ENCODE assay signal across 1 cellular context in the genomic region with DNA sequence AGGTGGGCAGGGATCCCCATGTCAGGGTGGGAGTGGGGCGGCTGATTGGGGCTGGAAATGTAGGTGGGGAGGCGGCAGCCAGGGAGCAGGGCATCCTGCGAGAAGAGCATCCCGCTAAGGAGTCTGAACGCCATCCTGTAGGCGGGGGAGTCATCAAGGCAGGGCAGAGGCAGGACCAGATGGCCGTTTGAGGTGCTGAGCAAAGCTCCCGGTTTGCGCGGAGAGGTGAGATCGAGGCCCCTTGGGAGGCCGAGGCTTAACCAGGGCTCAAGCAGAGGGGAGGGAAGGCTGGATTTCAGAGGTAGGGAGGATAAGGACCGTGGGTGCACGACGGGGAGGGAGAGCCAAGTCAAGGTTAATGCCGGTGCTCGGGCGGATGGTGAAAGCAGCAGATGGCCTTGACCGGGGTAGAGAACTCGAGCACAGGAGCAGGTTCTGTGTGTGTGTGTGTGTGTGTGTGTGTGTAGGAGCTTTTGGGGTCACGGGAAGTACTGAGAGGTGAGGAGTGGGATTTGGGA.
A peak's percentile ranks its signal among the peaks of the same experiment; 100 is the strongest.
TF ChIP-seq lines count a peak whose summit lies in the region.

No MANE protein-coding gene starts in this region.

TF ChIP-seq in GM12878, 131 proteins besides CTCF, POLR2A, EP300 and RAD21 (continued from another document and continues in another):
- TF ChIP-seq SPI1 (IDR thresholded peaks at IDR 0.05; ENCODE audit: borderline replicate concordance, insufficient read depth, low read depth, low read length), result no peak
- no peak for TF ChIP-seq WRNIP1 (IDR thresholded peaks at IDR 0.05; ENCODE audit: borderline replicate concordance, low read depth, low read length)
- TF ChIP-seq TCF12 (IDR thresholded peaks at IDR 0.05; ENCODE audit: low read depth, low read length), result no peak
- no peak for TF ChIP-seq YY1 (IDR thresholded peaks at IDR 0.05; ENCODE audit: low read depth, low read length)
- no peak for TF ChIP-seq CBX5 (IDR thresholded peaks at IDR 0.05; ENCODE audit: low read depth)
- no peak for TF ChIP-seq YBX1 (IDR thresholded peaks at IDR 0.05)
- TF ChIP-seq CREB1 (IDR thresholded peaks at IDR 0.05; ENCODE audit: low read depth), result peak; percentile 7; the same call in 1 of the 2 replicates
- no peak for TF ChIP-seq FOXM1 (IDR thresholded peaks at IDR 0.05; ENCODE audit: low read depth, low read length)
- TF ChIP-seq RELA (IDR thresholded peaks at IDR 0.05; ENCODE audit: borderline replicate concordance, partially characterized antibody), result no peak
- TF ChIP-seq, protein P1, sequence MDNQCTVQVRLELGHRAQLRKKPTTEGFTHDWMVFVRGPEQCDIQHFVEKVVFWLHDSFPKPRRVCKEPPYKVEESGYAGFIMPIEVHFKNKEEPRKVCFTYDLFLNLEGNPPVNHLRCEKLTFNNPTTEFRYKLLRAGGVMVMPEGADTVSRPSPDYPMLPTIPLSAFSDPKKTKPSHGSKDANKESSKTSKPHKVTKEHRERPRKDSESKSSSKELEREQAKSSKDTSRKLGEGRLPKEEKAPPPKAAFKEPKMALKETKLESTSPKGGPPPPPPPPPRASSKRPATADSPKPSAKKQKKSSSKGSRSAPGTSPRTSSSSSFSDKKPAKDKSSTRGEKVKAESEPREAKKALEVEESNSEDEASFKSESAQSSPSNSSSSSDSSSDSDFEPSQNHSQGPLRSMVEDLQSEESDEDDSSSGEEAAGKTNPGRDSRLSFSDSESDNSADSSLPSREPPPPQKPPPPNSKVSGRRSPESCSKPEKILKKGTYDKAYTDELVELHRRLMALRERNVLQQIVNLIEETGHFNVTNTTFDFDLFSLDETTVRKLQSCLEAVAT (IDR thresholded peaks at IDR 0.05), result peak; percentile 90
- TF ChIP-seq, protein P2, sequence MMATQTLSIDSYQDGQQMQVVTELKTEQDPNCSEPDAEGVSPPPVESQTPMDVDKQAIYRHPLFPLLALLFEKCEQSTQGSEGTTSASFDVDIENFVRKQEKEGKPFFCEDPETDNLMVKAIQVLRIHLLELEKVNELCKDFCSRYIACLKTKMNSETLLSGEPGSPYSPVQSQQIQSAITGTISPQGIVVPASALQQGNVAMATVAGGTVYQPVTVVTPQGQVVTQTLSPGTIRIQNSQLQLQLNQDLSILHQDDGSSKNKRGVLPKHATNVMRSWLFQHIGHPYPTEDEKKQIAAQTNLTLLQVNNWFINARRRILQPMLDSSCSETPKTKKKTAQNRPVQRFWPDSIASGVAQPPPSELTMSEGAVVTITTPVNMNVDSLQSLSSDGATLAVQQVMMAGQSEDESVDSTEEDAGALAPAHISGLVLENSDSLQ (IDR thresholded peaks at IDR 0.05), result no peak
- TF ChIP-seq, protein P3, sequence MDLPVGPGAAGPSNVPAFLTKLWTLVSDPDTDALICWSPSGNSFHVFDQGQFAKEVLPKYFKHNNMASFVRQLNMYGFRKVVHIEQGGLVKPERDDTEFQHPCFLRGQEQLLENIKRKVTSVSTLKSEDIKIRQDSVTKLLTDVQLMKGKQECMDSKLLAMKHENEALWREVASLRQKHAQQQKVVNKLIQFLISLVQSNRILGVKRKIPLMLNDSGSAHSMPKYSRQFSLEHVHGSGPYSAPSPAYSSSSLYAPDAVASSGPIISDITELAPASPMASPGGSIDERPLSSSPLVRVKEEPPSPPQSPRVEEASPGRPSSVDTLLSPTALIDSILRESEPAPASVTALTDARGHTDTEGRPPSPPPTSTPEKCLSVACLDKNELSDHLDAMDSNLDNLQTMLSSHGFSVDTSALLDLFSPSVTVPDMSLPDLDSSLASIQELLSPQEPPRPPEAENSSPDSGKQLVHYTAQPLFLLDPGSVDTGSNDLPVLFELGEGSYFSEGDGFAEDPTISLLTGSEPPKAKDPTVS (IDR thresholded peaks at IDR 0.05; ENCODE audit: low read depth, low read length), result no peak
- no peak for TF ChIP-seq MXI1 (IDR thresholded peaks at IDR 0.05; ENCODE audit: low read depth, low read length)
- no peak for TF ChIP-seq STAT3 (IDR thresholded peaks at IDR 0.05; ENCODE audit: low read depth, low read length)
- no peak for TF ChIP-seq TARDBP (IDR thresholded peaks at IDR 0.05; ENCODE audit: borderline replicate concordance)
- TF ChIP-seq, protein P4, sequence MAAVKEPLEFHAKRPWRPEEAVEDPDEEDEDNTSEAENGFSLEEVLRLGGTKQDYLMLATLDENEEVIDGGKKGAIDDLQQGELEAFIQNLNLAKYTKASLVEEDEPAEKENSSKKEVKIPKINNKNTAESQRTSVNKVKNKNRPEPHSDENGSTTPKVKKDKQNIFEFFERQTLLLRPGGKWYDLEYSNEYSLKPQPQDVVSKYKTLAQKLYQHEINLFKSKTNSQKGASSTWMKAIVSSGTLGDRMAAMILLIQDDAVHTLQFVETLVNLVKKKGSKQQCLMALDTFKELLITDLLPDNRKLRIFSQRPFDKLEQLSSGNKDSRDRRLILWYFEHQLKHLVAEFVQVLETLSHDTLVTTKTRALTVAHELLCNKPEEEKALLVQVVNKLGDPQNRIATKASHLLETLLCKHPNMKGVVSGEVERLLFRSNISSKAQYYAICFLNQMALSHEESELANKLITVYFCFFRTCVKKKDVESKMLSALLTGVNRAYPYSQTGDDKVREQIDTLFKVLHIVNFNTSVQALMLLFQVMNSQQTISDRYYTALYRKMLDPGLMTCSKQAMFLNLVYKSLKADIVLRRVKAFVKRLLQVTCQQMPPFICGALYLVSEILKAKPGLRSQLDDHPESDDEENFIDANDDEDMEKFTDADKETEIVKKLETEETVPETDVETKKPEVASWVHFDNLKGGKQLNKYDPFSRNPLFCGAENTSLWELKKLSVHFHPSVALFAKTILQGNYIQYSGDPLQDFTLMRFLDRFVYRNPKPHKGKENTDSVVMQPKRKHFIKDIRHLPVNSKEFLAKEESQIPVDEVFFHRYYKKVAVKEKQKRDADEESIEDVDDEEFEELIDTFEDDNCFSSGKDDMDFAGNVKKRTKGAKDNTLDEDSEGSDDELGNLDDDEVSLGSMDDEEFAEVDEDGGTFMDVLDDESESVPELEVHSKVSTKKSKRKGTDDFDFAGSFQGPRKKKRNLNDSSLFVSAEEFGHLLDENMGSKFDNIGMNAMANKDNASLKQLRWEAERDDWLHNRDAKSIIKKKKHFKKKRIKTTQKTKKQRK (IDR thresholded peaks at IDR 0.05; ENCODE audit: low read depth, low read length), result no peak
- TF ChIP-seq, protein P5, sequence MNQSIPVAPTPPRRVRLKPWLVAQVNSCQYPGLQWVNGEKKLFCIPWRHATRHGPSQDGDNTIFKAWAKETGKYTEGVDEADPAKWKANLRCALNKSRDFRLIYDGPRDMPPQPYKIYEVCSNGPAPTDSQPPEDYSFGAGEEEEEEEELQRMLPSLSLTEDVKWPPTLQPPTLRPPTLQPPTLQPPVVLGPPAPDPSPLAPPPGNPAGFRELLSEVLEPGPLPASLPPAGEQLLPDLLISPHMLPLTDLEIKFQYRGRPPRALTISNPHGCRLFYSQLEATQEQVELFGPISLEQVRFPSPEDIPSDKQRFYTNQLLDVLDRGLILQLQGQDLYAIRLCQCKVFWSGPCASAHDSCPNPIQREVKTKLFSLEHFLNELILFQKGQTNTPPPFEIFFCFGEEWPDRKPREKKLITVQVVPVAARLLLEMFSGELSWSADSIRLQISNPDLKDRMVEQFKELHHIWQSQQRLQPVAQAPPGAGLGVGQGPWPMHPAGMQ (IDR thresholded peaks at IDR 0.05; ENCODE audit: borderline replicate concordance), result no peak
- TF ChIP-seq SREBF1 (IDR thresholded peaks at IDR 0.05; ENCODE audit: low read length), result no peak
- no peak for TF ChIP-seq NFXL1 (IDR thresholded peaks at IDR 0.05; ENCODE audit: borderline replicate concordance)
- no peak for TF ChIP-seq ATF7 (IDR thresholded peaks at IDR 0.05; ENCODE audit: low read depth)
- TF ChIP-seq, protein P6, sequence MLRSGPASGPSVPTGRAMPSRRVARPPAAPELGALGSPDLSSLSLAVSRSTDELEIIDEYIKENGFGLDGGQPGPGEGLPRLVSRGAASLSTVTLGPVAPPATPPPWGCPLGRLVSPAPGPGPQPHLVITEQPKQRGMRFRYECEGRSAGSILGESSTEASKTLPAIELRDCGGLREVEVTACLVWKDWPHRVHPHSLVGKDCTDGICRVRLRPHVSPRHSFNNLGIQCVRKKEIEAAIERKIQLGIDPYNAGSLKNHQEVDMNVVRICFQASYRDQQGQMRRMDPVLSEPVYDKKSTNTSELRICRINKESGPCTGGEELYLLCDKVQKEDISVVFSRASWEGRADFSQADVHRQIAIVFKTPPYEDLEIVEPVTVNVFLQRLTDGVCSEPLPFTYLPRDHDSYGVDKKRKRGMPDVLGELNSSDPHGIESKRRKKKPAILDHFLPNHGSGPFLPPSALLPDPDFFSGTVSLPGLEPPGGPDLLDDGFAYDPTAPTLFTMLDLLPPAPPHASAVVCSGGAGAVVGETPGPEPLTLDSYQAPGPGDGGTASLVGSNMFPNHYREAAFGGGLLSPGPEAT (IDR thresholded peaks at IDR 0.05; ENCODE audit: low read depth), result peak; percentile 63; the same call in 1 of the 2 replicates
- TF ChIP-seq ESRRA (IDR thresholded peaks at IDR 0.05; ENCODE audit: low read length), result no peak
- TF ChIP-seq, protein P7, sequence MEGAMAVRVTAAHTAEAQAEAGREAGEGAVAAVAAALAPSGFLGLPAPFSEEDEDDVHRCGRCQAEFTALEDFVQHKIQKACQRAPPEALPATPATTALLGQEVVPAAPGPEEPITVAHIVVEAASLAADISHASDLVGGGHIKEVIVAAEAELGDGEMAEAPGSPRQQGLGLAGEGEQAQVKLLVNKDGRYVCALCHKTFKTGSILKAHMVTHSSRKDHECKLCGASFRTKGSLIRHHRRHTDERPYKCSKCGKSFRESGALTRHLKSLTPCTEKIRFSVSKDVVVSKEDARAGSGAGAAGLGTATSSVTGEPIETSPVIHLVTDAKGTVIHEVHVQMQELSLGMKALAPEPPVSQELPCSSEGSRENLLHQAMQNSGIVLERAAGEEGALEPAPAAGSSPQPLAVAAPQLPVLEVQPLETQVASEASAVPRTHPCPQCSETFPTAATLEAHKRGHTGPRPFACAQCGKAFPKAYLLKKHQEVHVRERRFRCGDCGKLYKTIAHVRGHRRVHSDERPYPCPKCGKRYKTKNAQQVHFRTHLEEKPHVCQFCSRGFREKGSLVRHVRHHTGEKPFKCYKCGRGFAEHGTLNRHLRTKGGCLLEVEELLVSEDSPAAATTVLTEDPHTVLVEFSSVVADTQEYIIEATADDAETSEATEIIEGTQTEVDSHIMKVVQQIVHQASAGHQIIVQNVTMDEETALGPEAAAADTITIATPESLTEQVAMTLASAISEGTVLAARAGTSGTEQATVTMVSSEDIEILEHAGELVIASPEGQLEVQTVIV (IDR thresholded peaks at IDR 0.05; ENCODE audit: borderline replicate concordance, partially characterized antibody), result no peak
- TF ChIP-seq GATAD2B (conservative IDR thresholded peaks at IDR 0.05; ENCODE audit: low read depth), result no peak
- TF ChIP-seq HDGF (IDR thresholded peaks at IDR 0.05), result peak; percentile 98
- no peak for TF ChIP-seq CHD1 (IDR thresholded peaks at IDR 0.05; ENCODE audit: low read depth, low read length)
- TF ChIP-seq MEF2A (IDR thresholded peaks at IDR 0.05; ENCODE audit: insufficient read depth, low read depth, low read length), result no peak
- TF ChIP-seq, protein P8, sequence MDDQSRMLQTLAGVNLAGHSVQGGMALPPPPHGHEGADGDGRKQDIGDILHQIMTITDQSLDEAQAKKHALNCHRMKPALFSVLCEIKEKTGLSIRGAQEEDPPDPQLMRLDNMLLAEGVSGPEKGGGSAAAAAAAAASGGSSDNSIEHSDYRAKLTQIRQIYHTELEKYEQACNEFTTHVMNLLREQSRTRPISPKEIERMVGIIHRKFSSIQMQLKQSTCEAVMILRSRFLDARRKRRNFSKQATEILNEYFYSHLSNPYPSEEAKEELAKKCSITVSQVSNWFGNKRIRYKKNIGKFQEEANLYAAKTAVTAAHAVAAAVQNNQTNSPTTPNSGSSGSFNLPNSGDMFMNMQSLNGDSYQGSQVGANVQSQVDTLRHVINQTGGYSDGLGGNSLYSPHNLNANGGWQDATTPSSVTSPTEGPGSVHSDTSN (IDR thresholded peaks at IDR 0.05; ENCODE audit: insufficient replicate concordance, low read depth, low read length), result no peak
- TF ChIP-seq FOS (IDR thresholded peaks at IDR 0.05; ENCODE audit: borderline replicate concordance, extremely low read depth, insufficient read length), result no peak
- 0 out of 2 replicates have a peak, but pooled peaks have one; percentile 43 for TF ChIP-seq SIN3A (IDR thresholded peaks at IDR 0.05; ENCODE audit: low read depth, low read length)
- no peak for TF ChIP-seq CEBPB (IDR thresholded peaks at IDR 0.05; ENCODE audit: borderline replicate concordance in 1 of 2, low read depth in 2 of 2, low read length in 2 of 2)
- TF ChIP-seq MTA3 (IDR thresholded peaks at IDR 0.05; ENCODE audit: borderline replicate concordance, low read length), result no peak; the same call in 1 of the 2 replicates
- TF ChIP-seq SMARCA5 (IDR thresholded peaks at IDR 0.05), result no peak
- TF ChIP-seq SIX5 (IDR thresholded peaks at IDR 0.05; ENCODE audit: low read depth, low read length, severe bottlenecking), result no peak
- TF ChIP-seq NRF1 (conservative IDR thresholded peaks at IDR 0.05; ENCODE audit: low read depth, low read length), result no peak
- TF ChIP-seq, protein P9, sequence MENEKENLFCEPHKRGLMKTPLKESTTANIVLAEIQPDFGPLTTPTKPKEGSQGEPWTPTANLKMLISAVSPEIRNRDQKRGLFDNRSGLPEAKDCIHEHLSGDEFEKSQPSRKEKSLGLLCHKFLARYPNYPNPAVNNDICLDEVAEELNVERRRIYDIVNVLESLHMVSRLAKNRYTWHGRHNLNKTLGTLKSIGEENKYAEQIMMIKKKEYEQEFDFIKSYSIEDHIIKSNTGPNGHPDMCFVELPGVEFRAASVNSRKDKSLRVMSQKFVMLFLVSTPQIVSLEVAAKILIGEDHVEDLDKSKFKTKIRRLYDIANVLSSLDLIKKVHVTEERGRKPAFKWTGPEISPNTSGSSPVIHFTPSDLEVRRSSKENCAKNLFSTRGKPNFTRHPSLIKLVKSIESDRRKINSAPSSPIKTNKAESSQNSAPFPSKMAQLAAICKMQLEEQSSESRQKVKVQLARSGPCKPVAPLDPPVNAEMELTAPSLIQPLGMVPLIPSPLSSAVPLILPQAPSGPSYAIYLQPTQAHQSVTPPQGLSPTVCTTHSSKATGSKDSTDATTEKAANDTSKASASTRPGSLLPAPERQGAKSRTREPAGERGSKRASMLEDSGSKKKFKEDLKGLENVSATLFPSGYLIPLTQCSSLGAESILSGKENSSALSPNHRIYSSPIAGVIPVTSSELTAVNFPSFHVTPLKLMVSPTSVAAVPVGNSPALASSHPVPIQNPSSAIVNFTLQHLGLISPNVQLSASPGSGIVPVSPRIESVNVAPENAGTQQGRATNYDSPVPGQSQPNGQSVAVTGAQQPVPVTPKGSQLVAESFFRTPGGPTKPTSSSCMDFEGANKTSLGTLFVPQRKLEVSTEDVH (IDR thresholded peaks at IDR 0.05; ENCODE audit: low read depth, partially characterized antibody), result no peak
- no peak for TF ChIP-seq NR2C2 (IDR thresholded peaks at IDR 0.05; ENCODE audit: borderline replicate concordance, control insufficient read depth, insufficient read length, low read depth)
- TF ChIP-seq BACH1 (IDR thresholded peaks at IDR 0.05; ENCODE audit: borderline replicate concordance), result no peak
- TF ChIP-seq, protein P10, sequence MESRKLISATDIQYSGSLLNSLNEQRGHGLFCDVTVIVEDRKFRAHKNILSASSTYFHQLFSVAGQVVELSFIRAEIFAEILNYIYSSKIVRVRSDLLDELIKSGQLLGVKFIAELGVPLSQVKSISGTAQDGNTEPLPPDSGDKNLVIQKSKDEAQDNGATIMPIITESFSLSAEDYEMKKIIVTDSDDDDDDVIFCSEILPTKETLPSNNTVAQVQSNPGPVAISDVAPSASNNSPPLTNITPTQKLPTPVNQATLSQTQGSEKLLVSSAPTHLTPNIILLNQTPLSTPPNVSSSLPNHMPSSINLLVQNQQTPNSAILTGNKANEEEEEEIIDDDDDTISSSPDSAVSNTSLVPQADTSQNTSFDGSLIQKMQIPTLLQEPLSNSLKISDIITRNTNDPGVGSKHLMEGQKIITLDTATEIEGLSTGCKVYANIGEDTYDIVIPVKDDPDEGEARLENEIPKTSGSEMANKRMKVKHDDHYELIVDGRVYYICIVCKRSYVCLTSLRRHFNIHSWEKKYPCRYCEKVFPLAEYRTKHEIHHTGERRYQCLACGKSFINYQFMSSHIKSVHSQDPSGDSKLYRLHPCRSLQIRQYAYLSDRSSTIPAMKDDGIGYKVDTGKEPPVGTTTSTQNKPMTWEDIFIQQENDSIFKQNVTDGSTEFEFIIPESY (IDR thresholded peaks at IDR 0.05), result no peak
